Comparison of ENCODE assay signal across 2 cellular contexts in the genomic region with DNA sequence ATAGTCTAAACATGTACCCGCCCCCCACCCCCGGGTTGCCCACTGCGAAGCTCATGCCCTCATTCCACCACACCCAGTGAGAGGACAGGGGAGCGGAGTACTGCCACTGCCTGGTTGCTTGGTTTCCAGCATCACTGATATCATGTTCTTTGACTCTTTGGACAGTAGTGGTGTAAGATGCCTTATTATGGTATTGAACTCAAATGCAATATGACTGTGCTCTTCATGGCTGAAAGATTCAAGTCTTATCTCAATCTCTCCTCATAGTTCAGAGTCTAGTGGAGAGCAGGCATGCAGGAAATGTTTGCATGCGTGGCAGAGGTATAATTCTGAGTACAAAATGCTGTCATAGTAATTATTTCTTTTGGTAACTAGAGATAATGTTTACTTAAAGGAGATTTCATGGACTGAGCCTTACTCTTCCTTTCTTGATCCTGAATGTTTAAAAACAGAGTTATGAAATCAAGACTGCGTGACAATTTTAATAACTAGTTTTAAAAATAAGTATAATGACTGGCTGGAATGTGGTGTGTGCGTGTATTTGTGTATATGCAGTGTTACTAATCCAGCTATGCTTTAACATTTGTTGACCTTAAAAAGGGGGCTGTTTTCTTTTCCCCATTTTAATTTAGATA. TPM values are rescaled to one million over a fixed set of nuclear protein-coding genes. Genes with fewer than 3 reads are reported as not detected.
"Had no signal": no experiment of that assay in that cellular context is flagged by ENCODE, and none has a peak within 500 bp of the region (broad histone marks: within the 10 kb centered on the region; RNA-seq: fewer than 3 reads in every experiment).

No MANE protein-coding gene starts in this region.

RNA-seq across cellular contexts. Expression of a gene that starts 55.6 kb away (rescaled TPM):
- total RNA-seq: activated CD8-positive, alpha-beta T cell treated with anti-CD3 and anti-CD28 coated beads for 36 hours; mononuclear cell had no signal
